Comparison of ENCODE assay signal across 17 cellular contexts in the genomic region with DNA sequence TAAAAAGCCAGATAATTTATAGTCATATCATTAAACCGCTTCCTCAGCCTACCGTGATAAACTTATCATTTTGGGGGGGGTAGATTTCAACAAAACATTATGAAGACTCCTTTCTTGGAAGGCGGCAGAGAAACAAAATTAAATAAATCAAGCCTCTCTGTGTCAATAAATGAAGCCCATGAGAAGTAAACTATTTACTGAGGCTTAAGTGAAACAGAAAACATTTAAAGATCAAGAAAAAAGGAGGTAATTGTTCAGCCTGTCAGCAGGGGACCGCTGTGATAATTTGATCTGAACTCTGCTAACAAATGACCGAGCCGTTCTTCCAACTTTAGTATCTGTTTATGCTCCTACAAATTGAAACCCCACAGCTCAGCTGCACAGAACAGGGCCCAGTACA.
"Had no signal": no experiment of that assay in that cellular context is flagged by ENCODE, and none has a peak within 500 bp of the region (broad histone marks: within the 10 kb centered on the region; RNA-seq: fewer than 3 reads in every experiment).

No MANE protein-coding gene starts in this region.

- H3K27ac Mint-ChIP-seq: activated naive CD8-positive, alpha-beta T cell treated with anti-CD3 and anti-CD28 coated beads for 36 hours; activated T-helper 1 cell treated with anti-CD3 and anti-CD28 coated beads, Interleukin-12 subunit alpha, Interleukin-12 subunit beta, Interleukin-2, Interleukin-4 antibody, amounts not matched to agents 30 ng/mL and 10 ng/mL and 1 ng/mL, durations not matched to agents 14 hours and 24 hours and 36 hours; dendritic cell treated with granulocyte-macrophage colony-stimulating factor and Interleukin-4, amounts not matched to agents 40 ng/mL and 50 ng/mL, for 4 days; effector memory CD8-positive, alpha-beta T cell; naive thymus-derived CD8-positive, alpha-beta T cell; progenitor cell of endocrine pancreas; T-helper 2 cell treated with Interferon-gamma antibody and Interleukin-4, amounts not matched to agents 5 μg/mL and 100 μg/mL, for 36 hours had no signal

- H3K27me3 ChIP-seq: gastrocnemius medialis, heart left ventricle, right lobe of liver had no signal

- H3K4me1 Mint-ChIP-seq: activated naive CD8-positive, alpha-beta T cell treated with anti-CD3 and anti-CD28 coated beads for 36 hours; stimulated activated naive CD8-positive, alpha-beta T cell treated with anti-CD3 and anti-CD28 coated beads, Interleukin-15, amount 100 ng/mL, for 72 hours had no signal

- ATAC-seq: activated CD4-positive, CD25-positive, alpha-beta regulatory T cell treated with anti-CD3 and anti-CD28 coated beads, Interleukin-2, amount 50 U/mL, for 24 hours; effector memory CD8-positive, alpha-beta T cell; gastrocnemius medialis; heart left ventricle; left colon; naive thymus-derived CD8-positive, alpha-beta T cell; right lobe of liver; stimulated activated naive CD8-positive, alpha-beta T cell treated with anti-CD3 and anti-CD28 coated beads, Interleukin-15, amount 100 ng/mL, for 72 hours had no signal

- H3K9me3 ChIP-seq: gastrocnemius medialis, heart left ventricle, right lobe of liver had no signal

- H3K4me3 ChIP-seq: gastrocnemius medialis, heart left ventricle, right lobe of liver had no signal

- H3K4me3 Mint-ChIP-seq: activated naive CD8-positive, alpha-beta T cell treated with anti-CD3 and anti-CD28 coated beads for 36 hours; activated T-helper 1 cell treated with anti-CD3 and anti-CD28 coated beads, Interleukin-12 subunit alpha, Interleukin-12 subunit beta, Interleukin-2, Interleukin-4 antibody, amounts not matched to agents 30 ng/mL and 10 ng/mL and 1 ng/mL, durations not matched to agents 14 hours and 24 hours and 36 hours; dendritic cell treated with granulocyte-macrophage colony-stimulating factor and Interleukin-4, amounts not matched to agents 40 ng/mL and 50 ng/mL, for 4 days; effector memory CD8-positive, alpha-beta T cell; naive thymus-derived CD8-positive, alpha-beta T cell; stimulated activated naive CD8-positive, alpha-beta T cell treated with anti-CD3 and anti-CD28 coated beads, Interleukin-15, amount 100 ng/mL, for 72 hours; T-helper 2 cell treated with Interferon-gamma antibody and Interleukin-4, amounts not matched to agents 5 μg/mL and 100 μg/mL, for 36 hours had no signal

- H3K9me3 Mint-ChIP-seq: activated naive CD8-positive, alpha-beta T cell treated with anti-CD3 and anti-CD28 coated beads for 36 hours; activated T-helper 1 cell treated with anti-CD3 and anti-CD28 coated beads, Interleukin-12 subunit alpha, Interleukin-12 subunit beta, Interleukin-2, Interleukin-4 antibody, amounts not matched to agents 30 ng/mL and 10 ng/mL and 1 ng/mL, durations not matched to agents 14 hours and 24 hours and 36 hours; dendritic cell treated with granulocyte-macrophage colony-stimulating factor and Interleukin-4, amounts not matched to agents 40 ng/mL and 50 ng/mL, for 4 days; stimulated activated naive CD8-positive, alpha-beta T cell treated with anti-CD3 and anti-CD28 coated beads, Interleukin-15, amount 100 ng/mL, for 72 hours; T-helper 2 cell treated with Interferon-gamma antibody and Interleukin-4, amounts not matched to agents 5 μg/mL and 100 μg/mL, for 36 hours had no signal

- H3K4me1 ChIP-seq: gastrocnemius medialis had no signal

- H3K36me3 Mint-ChIP-seq: activated naive CD8-positive, alpha-beta T cell treated with anti-CD3 and anti-CD28 coated beads for 36 hours; naive thymus-derived CD8-positive, alpha-beta T cell had no signal

- H3K27ac ChIP-seq: gastrocnemius medialis, heart left ventricle, right lobe of liver had no signal

- DNase-seq: activated CD4-positive, alpha-beta T cell treated with anti-CD3 and anti-CD28 coated beads, Interleukin-2, amount 50 U/mL, for 1 hour; activated naive CD8-positive, alpha-beta T cell treated with anti-CD3 and anti-CD28 coated beads for 36 hours; cerebellar nuclear complex; effector memory CD8-positive, alpha-beta T cell; gastrocnemius medialis; heart left ventricle; left colon; naive thymus-derived CD8-positive, alpha-beta T cell; occipital lobe; right lobe of liver; stimulated activated CD4-positive, alpha-beta T cell treated with anti-CD3 and anti-CD28 coated beads, Interleukin-1b, Interleukin-23, amount 100 ng/mL, for 48 hours; stimulated activated naive CD8-positive, alpha-beta T cell treated with anti-CD3 and anti-CD28 coated beads, Interleukin-15, amount 100 ng/mL, for 72 hours had no signal
